In the genomic region with DNA sequence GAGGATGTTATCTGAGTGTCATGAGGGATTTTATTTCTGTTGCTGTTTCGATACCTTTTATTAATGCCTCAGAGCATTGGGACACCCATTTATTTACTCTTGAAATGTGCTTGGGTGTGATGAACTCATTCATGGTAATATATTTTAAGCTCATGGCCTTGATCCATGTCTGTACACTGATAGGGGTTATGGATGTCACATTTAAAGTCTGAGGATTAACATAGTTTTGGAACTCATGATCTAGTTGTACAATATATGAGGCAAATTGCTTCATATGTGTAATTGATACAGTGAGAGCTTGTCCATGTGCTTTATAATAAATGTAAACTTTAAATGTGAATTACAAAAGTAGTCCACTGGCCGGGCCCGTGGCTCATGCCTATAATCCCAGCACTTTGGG, we compare ENCODE assay signal across 1 cellular context.
TF ChIP-seq lines count a peak whose summit lies in the region.

No MANE protein-coding gene starts in this region.

TF ChIP-seq in GM12878, 131 proteins besides CTCF, POLR2A, EP300 and RAD21:
- TF ChIP-seq, protein P1, sequence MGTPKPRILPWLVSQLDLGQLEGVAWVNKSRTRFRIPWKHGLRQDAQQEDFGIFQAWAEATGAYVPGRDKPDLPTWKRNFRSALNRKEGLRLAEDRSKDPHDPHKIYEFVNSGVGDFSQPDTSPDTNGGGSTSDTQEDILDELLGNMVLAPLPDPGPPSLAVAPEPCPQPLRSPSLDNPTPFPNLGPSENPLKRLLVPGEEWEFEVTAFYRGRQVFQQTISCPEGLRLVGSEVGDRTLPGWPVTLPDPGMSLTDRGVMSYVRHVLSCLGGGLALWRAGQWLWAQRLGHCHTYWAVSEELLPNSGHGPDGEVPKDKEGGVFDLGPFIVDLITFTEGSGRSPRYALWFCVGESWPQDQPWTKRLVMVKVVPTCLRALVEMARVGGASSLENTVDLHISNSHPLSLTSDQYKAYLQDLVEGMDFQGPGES (IDR thresholded peaks at IDR 0.05), result no peak
- TF ChIP-seq MEF2A (IDR thresholded peaks at IDR 0.05; ENCODE audit: insufficient read depth, low read depth, low read length) (no peak), CREB1 (IDR thresholded peaks at IDR 0.05; ENCODE audit: low read depth) (no peak), ATF7 (IDR thresholded peaks at IDR 0.05; ENCODE audit: low read depth) (no peak), SMC3 (IDR thresholded peaks at IDR 0.05; ENCODE audit: borderline replicate concordance, low read length) (no peak), RFX5 (IDR thresholded peaks at IDR 0.05; ENCODE audit: low read depth, low read length) (no peak), BCL11A (IDR thresholded peaks at IDR 0.05; ENCODE audit: low read depth, low read length) (no peak), HDAC6 (IDR thresholded peaks at IDR 0.05; ENCODE audit: unreplicated experiment) (no peak), GABPA (IDR thresholded peaks at IDR 0.05; ENCODE audit: low read depth) (no peak), FOXM1 (IDR thresholded peaks at IDR 0.05; ENCODE audit: low read depth, low read length) (no peak), CREM (IDR thresholded peaks at IDR 0.05; ENCODE audit: low read depth) (no peak), EZH2 (IDR thresholded peaks at IDR 0.05; ENCODE audit: borderline replicate concordance, control insufficient read depth, low read depth, low read length) (no peak), ZNF217 (IDR thresholded peaks at IDR 0.05) (no peak)
- TF ChIP-seq, protein P2, sequence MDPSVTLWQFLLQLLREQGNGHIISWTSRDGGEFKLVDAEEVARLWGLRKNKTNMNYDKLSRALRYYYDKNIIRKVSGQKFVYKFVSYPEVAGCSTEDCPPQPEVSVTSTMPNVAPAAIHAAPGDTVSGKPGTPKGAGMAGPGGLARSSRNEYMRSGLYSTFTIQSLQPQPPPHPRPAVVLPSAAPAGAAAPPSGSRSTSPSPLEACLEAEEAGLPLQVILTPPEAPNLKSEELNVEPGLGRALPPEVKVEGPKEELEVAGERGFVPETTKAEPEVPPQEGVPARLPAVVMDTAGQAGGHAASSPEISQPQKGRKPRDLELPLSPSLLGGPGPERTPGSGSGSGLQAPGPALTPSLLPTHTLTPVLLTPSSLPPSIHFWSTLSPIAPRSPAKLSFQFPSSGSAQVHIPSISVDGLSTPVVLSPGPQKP (IDR thresholded peaks at IDR 0.05; ENCODE audit: low read depth, low read length), result no peak
- TF ChIP-seq, protein P3, sequence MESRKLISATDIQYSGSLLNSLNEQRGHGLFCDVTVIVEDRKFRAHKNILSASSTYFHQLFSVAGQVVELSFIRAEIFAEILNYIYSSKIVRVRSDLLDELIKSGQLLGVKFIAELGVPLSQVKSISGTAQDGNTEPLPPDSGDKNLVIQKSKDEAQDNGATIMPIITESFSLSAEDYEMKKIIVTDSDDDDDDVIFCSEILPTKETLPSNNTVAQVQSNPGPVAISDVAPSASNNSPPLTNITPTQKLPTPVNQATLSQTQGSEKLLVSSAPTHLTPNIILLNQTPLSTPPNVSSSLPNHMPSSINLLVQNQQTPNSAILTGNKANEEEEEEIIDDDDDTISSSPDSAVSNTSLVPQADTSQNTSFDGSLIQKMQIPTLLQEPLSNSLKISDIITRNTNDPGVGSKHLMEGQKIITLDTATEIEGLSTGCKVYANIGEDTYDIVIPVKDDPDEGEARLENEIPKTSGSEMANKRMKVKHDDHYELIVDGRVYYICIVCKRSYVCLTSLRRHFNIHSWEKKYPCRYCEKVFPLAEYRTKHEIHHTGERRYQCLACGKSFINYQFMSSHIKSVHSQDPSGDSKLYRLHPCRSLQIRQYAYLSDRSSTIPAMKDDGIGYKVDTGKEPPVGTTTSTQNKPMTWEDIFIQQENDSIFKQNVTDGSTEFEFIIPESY (IDR thresholded peaks at IDR 0.05), result no peak
